In genomic region chr1:88729297-88729696, GRCh38 we compare ENCODE assay signal across 21 cellular contexts. TPM values are rescaled to one million over a fixed set of nuclear protein-coding genes. Genes with fewer than 3 reads are reported as not detected.
DNase-seq lines count a peak whose midpoint lies in the region; ATAC-seq, FAIRE-seq and TF ChIP-seq lines count a peak whose summit lies in the region.
"Had no signal": no experiment of that assay in that cellular context is flagged by ENCODE, and none has a peak within 500 bp of the region (broad histone marks: within the 10 kb centered on the region; RNA-seq: fewer than 3 reads in every experiment).

No MANE protein-coding gene starts in this region.

- FAIRE-seq in H1 (lab: Jason Lieb, UNC), result no peak
- FAIRE-seq: A204.1, GM12892, HepG2, HTR-8/SVneo had no signal

- H2BK15ac ChIP-seq in H1 (ENCODE audit: low read length), result no peak overlapping the region

- no peak overlapping the region for H2BK20ac ChIP-seq in H1 (ENCODE audit: low read length)

- CTCF ChIA-PET in H1 (lab: Charles Lee; ENCODE audit: partially characterized antibody), result interaction anchor here (1.3 kb wide), 1 partner anchor 72 kb away, joined by 3 read pairs; no protein-coding TSS in a partner anchor

- H3K4me3 ChIP-seq in HL-60 (replicated peaks; ENCODE audit: insufficient read depth, low read length), result no peak overlapping the region
- H3K4me3 ChIP-seq in H1 (ENCODE audit: extremely low read depth in 1 of 4, insufficient read depth in 2 of 4, low read depth in 3 of 4, low read length in 4 of 4), result no peak overlapping the region
- H3K4me3 ChIP-seq in uterus, result no peak overlapping the region
- no peak overlapping the region for H3K4me3 ChIP-seq in GM23248
- no peak overlapping the region for H3K4me3 ChIP-seq in lower leg skin (ENCODE audit: low read depth, poor library complexity, severe bottlenecking)
- no peak overlapping the region for H3K4me3 ChIP-seq in upper lobe of right lung
- H3K4me3 ChIP-seq: GM23338 had no signal

- H3K9ac ChIP-seq in H1 (replicated peaks in 1 of 4; ENCODE audit: extremely low read depth in 1 of 4, low read depth in 3 of 4, low read length in 3 of 4), result no peak overlapping the region
- no peak overlapping the region for H3K9ac ChIP-seq in GM23248

- H3K27me3 Mint-ChIP-seq in nephron (ENCODE audit: low read depth), result no peaks in the 10 kb centered on the region
- H3K27me3 Mint-ChIP-seq: B cell; CD4-positive, alpha-beta memory T cell had no signal

- H3K27ac ChIP-seq in HL-60 (replicated peaks), result peak overlapping the region; percentile 50
- H3K27ac ChIP-seq in H1 (ENCODE audit: low read depth, low read length), result no peak overlapping the region
- H3K27ac ChIP-seq in uterus, result peak overlapping the region; percentile 71 to 81
- H3K27ac ChIP-seq in GM23248, result no peak overlapping the region
- no peak overlapping the region for H3K27ac ChIP-seq in upper lobe of right lung

- TF ChIP-seq POLR2A in H1 (IDR thresholded peaks at IDR 0.05; ENCODE audit: control extremely low read depth in 1 of 2, low read depth in 2 of 2, low read length in 2 of 2), result no peak
- no peak for TF ChIP-seq POLR2A in uterus (IDR thresholded peaks at IDR 0.05)
- TF ChIP-seq POLR2A in lower leg skin (IDR thresholded peaks at IDR 0.05), result no peak

- no peak overlapping the region for H3K56ac ChIP-seq in H1 (replicated peaks; ENCODE audit: insufficient read length, low read depth, low read length)

- H3K18ac ChIP-seq in H1 (ENCODE audit: extremely low read depth, low read length), result no peak overlapping the region

- peaks cover 6% of the 10 kb centered on the region; the same call in 1 of the 2 replicates for H3K79me1 ChIP-seq in H1 (ENCODE audit: low read depth, low read length)

- intact Hi-C loops in uterus (cut with DNase I; ENCODE audit: low total_unique reads) (no loop called here), lower leg skin (cut with DNase I; ENCODE audit: low total_unique reads) (no loop called here), upper lobe of right lung (cut with DNase I) (no loop called here)

- H2AK5ac ChIP-seq in H1 (ENCODE audit: low read depth, low read length), result no peak overlapping the region

- POLR2A ChIA-PET in H1 (lab: Charles Lee; ENCODE audit: partially characterized antibody), result no interaction called here

- no peak overlapping the region for H3K4me3 Mint-ChIP-seq in nephron
- H3K4me3 Mint-ChIP-seq: B cell; CD4-positive, alpha-beta memory T cell; GM23338; HFFc6 had no signal

- peaks cover 0 to 4% (median 0%) of the 10 kb centered on the region in 4 experiments; a peak in 1 of 8 replicates for H3K36me3 ChIP-seq in H1 (ENCODE audit: control insufficient read depth in 2 of 4, insufficient read depth in 4 of 4, low read length in 3 of 4)
- no peaks in the 10 kb centered on the region for H3K36me3 ChIP-seq in uterus
- H3K36me3 ChIP-seq in GM23248 (ENCODE audit: low read depth), result no peaks in the 10 kb centered on the region
- H3K36me3 ChIP-seq in upper lobe of right lung, result peaks cover 4% of the 10 kb centered on the region

- no peak for TF ChIP-seq RAD21 in H1 (IDR thresholded peaks at IDR 0.05 in 1 of 2, conservative IDR thresholded peaks at IDR 0.05 in 1 of 2; ENCODE audit: low read depth in 2 of 2, low read length in 2 of 2)

- peak overlapping the region in 2 of 3 experiments; percentile 24 to 50 for H3K27ac Mint-ChIP-seq in nephron
- H3K27ac Mint-ChIP-seq: B cell, HFFc6 had no signal

- H2BK12ac ChIP-seq in H1 (ENCODE audit: low read depth, low read length), result no peak overlapping the region

- ATAC-seq in GM21737 (IDR thresholded peaks at IDR 0.05; ENCODE audit: unreplicated experiment) (no peak), upper lobe of right lung (no peak)
- ATAC-seq: HepG2 had no signal

- TF ChIP-seq CTCF in HL-60 (IDR thresholded peaks at IDR 0.05; ENCODE audit: insufficient read depth, low read length) (no peak), H1 (IDR thresholded peaks at IDR 0.05; ENCODE audit: control extremely low read depth in 1 of 3, insufficient read depth in 1 of 3, low read depth in 1 of 3, low read length in 3 of 3) (no peak), nephron (IDR thresholded peaks at IDR 0.05; ENCODE audit: unreplicated experiment in 3 of 3) (no peak), uterus (IDR thresholded peaks at IDR 0.05) (no peak), lower leg skin (IDR thresholded peaks at IDR 0.05) (no peak), upper lobe of right lung (IDR thresholded peaks at IDR 0.05) (no peak)

- peaks cover 35% of the 10 kb centered on the region for H3K4me1 Mint-ChIP-seq in nephron

- no peaks in the 10 kb centered on the region for H3K23me2 ChIP-seq in H1 (ENCODE audit: low read depth, low read length)

- H3K9me3 ChIP-seq in H1 (ENCODE audit: insufficient read depth in 2 of 2, low read depth in 1 of 2, low read length in 1 of 2), result no peaks in the 10 kb centered on the region
- no peaks in the 10 kb centered on the region for H3K9me3 ChIP-seq in uterus
- no peaks in the 10 kb centered on the region for H3K9me3 ChIP-seq in GM23248 (ENCODE audit: low read depth)
- H3K9me3 ChIP-seq in upper lobe of right lung, result no peaks in the 10 kb centered on the region

- H2AFZ ChIP-seq in H1 (ENCODE audit: low read length), result no peak overlapping the region
- H2AFZ ChIP-seq in GM23248, result no peak overlapping the region
- H2AFZ ChIP-seq: GM23338 had no signal

- peaks cover 41% of the 10 kb centered on the region for H3K36me3 Mint-ChIP-seq in nephron (ENCODE audit: low read depth)

- H4K5ac ChIP-seq in H1 (ENCODE audit: insufficient read length, low read depth, low read length), result no peak overlapping the region

- 84% methylated on average over 2 of the region's 2 CpGs; no CpG with 5 or more reads in 1 of the 2 experiments for WGBS in H1 (ENCODE audit: extremely low coverage in 1 of 2, insufficient coverage in 1 of 2, insufficient read length in 1 of 2, insufficient replicate concordance in 2 of 2, low coverage in 1 of 2, low lambda C conversion rate in 2 of 2, missing lambda C conversion rate in 1 of 2), 2 experiments
- WGBS in GM23248 (ENCODE audit: low coverage in 1 of 2, low lambda C conversion rate in 2 of 2, missing lambda C conversion rate in 2 of 2), 2 experiments, result 98% methylated on average over 2 of the region's 2 CpGs
- WGBS in lower leg skin, 2 donors, result 91 to 93% methylated on average over 2 of the region's 2 CpGs

- peaks cover 0 to 2% of the 10 kb centered on the region in 2 experiments for H4K20me1 ChIP-seq in H1 (replicated peaks in 1 of 2; ENCODE audit: control insufficient read depth in 1 of 2, insufficient read depth in 2 of 2, low read length in 2 of 2)
- peaks cover 18% of the 10 kb centered on the region; the same call in 1 of the 2 replicates for H4K20me1 ChIP-seq in GM23248 (ENCODE audit: insufficient read depth)

- no peak overlapping the region for H3K4me2 ChIP-seq in H1 (ENCODE audit: insufficient read depth in 1 of 2, low read depth in 2 of 2, low read length in 2 of 2)
- no peak overlapping the region for H3K4me2 ChIP-seq in GM23248 (ENCODE audit: unreplicated experiment)
- H3K4me2 ChIP-seq: GM23338 had no signal

- H3K9me2 ChIP-seq in GM23248 (ENCODE audit: insufficient read depth), result no peaks in the 10 kb centered on the region

- no peak overlapping the region for H3K23ac ChIP-seq in H1 (ENCODE audit: insufficient read length)

- no peak overlapping the region for H2BK120ac ChIP-seq in H1 (replicated peaks; ENCODE audit: low read depth, low read length)

- peaks cover 0 to 8% (median 0%) of the 10 kb centered on the region in 4 experiments; a peak in 2 of 7 replicates for H3K4me1 ChIP-seq in H1 (replicated peaks in 1 of 4; ENCODE audit: control insufficient read depth in 3 of 4, insufficient read depth in 4 of 4, low read length in 3 of 4)
- peaks cover 0 to 8% of the 10 kb centered on the region in 2 donors for H3K4me1 ChIP-seq in uterus
- peaks cover 20% of the 10 kb centered on the region for H3K4me1 ChIP-seq in GM23248 (ENCODE audit: insufficient read depth)
- H3K4me1 ChIP-seq in upper lobe of right lung, result peaks cover 9% of the 10 kb centered on the region

- in situ Hi-C loops in GM23248 (cut with MboI), result no loop called here

- H2BK5ac ChIP-seq in H1 (ENCODE audit: low read depth, low read length), result no peak overlapping the region

- H3F3A ChIP-seq in GM23248 (ENCODE audit: insufficient read depth), result peaks cover 21% of the 10 kb centered on the region

- no peak overlapping the region for H3K4ac ChIP-seq in H1 (replicated peaks; ENCODE audit: insufficient read length, low read depth, low read length)

- no peak overlapping the region for H4K91ac ChIP-seq in H1 (replicated peaks; ENCODE audit: insufficient read length, low read length)

- H3K27me3 ChIP-seq in HL-60 (ENCODE audit: insufficient read depth, poor library complexity, severe bottlenecking), result no peaks in the 10 kb centered on the region
- H3K27me3 ChIP-seq in H1 (replicated peaks in 1 of 4; ENCODE audit: control insufficient read depth in 3 of 4, extremely low read depth in 1 of 4, insufficient read depth in 3 of 4, low read length in 3 of 4), result no peaks in the 10 kb centered on the region
- H3K27me3 ChIP-seq in uterus, result no peaks in the 10 kb centered on the region
- no peaks in the 10 kb centered on the region for H3K27me3 ChIP-seq in GM23248 (replicated peaks; ENCODE audit: insufficient read depth)
- H3K27me3 ChIP-seq in upper lobe of right lung, result no peaks in the 10 kb centered on the region

- no peak for DNase-seq in HL-60 (ENCODE audit: low read depth in 1 of 2, low spot score in 1 of 2)
- no peak for DNase-seq in H1 (ENCODE audit: low read depth in 1 of 2, low spot score in 2 of 2)
- DNase-seq in uterus, result no peak
- DNase-seq in GM23248, result no peak
- DNase-seq in lower leg skin (ENCODE audit: low spot score in 2 of 2), result no peak
- no peak for DNase-seq in upper lobe of right lung
- DNase-seq: C1 segment of cervical spinal cord; CD4-positive, alpha-beta memory T cell; COR-L47; DND-41; GDM1; HCEC 1CT; HFFc6 had no signal

- H3K9me3 Mint-ChIP-seq in nephron, result peaks cover 7% of the 10 kb centered on the region
- H3K9me3 Mint-ChIP-seq: GM23338, HFFc6 had no signal

- no peak overlapping the region for H3K14ac ChIP-seq in H1 (ENCODE audit: insufficient read length)

- H3K79me2 ChIP-seq in H1 (ENCODE audit: control insufficient read depth in 1 of 2, insufficient read depth in 2 of 2, low read length in 2 of 2) (peaks cover 0 to 93% of the 10 kb centered on the region in 2 experiments; a peak in 2 of 4 replicates), GM23248 (ENCODE audit: insufficient read depth) (peaks cover 95% of the 10 kb centered on the region)

- H4K8ac ChIP-seq in H1 (ENCODE audit: extremely low read depth, insufficient read depth, low read length), result no peak overlapping the region

- TF ChIP-seq EP300 in H1 (IDR thresholded peaks at IDR 0.05; ENCODE audit: borderline replicate concordance in 1 of 2, low read depth in 2 of 2, low read length in 2 of 2), result no peak

RNA-seq across cellular contexts. Expression of gene PKN2, which starts 45.2 kb away (rescaled TPM):
- total RNA-seq in H1 (2021; fragmentation: NEBNext Ultra II Directional; extraction: Animal tissue kit (Norgen Biotek cat#: 25700)), result 31.4 and 32.0 TPM in 2 replicates
- 3.8 and 7.8 TPM in 2 replicates for polyA plus RNA-seq in H1 (2011; rRNA removed)
- polyA plus RNA-seq in H1 (2011; cell fraction: cytosol; rRNA removed), result 9.6 TPM
- 9.2 TPM for polyA plus RNA-seq in H1 (2011; cell fraction: nucleus; rRNA removed)
- 7.0 to 19.6 TPM (median 9.5 TPM) in 4 replicates for polyA plus RNA-seq in H1 (2012, experiment 1 of 2)
- 0.64 TPM for polyA plus RNA-seq in H1 (2012, experiment 2 of 2)
- polyA plus RNA-seq in H1 (2013, experiment 1 of 2), result 19.1 TPM
- polyA plus RNA-seq in H1 (2013, experiment 2 of 2), result 17.7 TPM
- polyA minus RNA-seq in H1 (2011; rRNA and poly(A)+ RNA removed), result 22.2 and 32.8 TPM in 2 replicates
- polyA minus RNA-seq in H1 (2011; cell fraction: cytosol; rRNA and poly(A)+ RNA removed), result 20.2 TPM
- polyA minus RNA-seq in H1 (2011; cell fraction: nucleus; rRNA and poly(A)+ RNA removed), result 50.2 TPM
- 10 to 100 TPM; 33.5 to 77.7 (median 52.9) TPM for total RNA-seq in uterus
- 22.3 and 32.6 TPM in 2 replicates for total RNA-seq in GM23248 (2014; rRNA removed; shearing (Covaris generic))
- polyA plus RNA-seq in GM23248 (2016; fragmentation: Nextera tagmentation; extraction: Ambion mirVana), result 19.6 and 24.0 TPM in 2 replicates
- total RNA-seq in lower leg skin, result 10 to 100 TPM; 25.1 to 34.6 (median 29.8) TPM
- 45.8 TPM for total RNA-seq in upper lobe of right lung

Comparison
In these comparisons a context has a peak if more than half of its experiments do, and no peak if none do; other contexts are left out.
1. H3K27ac ChIP-seq: peak in HL-60 (single experiment) and uterus (2 of 2); none in H1 (single experiment), GM23248 (single experiment) and upper lobe of right lung (single experiment).